ENCODE assay signal across 1 cellular context in the genomic region with DNA sequence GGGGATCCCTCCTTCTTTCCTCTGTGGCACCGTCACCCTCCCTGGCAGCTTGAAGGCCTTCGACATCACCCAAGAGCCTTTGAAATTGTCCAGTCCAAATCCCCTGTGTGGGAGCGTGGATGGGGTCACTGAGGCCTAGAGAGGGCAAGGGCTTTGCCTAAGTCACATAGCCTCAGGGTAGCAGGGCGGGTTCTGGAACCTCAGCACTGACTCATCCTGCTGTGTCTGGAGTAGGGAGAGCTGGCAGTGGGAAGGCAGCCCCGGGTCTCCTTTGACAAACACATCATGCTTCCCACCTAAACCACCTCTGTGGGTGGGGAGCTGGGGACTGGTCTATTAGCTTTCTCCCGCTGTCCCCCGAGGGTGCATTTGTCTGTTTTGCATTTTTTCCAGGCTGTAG.
TF ChIP-seq lines count a peak whose summit lies in the region.

No MANE protein-coding gene starts in this region.

TF ChIP-seq in GM23338, 12 proteins besides CTCF, POLR2A, EP300 and RAD21 (continued from another document):
- TF ChIP-seq, protein P1, sequence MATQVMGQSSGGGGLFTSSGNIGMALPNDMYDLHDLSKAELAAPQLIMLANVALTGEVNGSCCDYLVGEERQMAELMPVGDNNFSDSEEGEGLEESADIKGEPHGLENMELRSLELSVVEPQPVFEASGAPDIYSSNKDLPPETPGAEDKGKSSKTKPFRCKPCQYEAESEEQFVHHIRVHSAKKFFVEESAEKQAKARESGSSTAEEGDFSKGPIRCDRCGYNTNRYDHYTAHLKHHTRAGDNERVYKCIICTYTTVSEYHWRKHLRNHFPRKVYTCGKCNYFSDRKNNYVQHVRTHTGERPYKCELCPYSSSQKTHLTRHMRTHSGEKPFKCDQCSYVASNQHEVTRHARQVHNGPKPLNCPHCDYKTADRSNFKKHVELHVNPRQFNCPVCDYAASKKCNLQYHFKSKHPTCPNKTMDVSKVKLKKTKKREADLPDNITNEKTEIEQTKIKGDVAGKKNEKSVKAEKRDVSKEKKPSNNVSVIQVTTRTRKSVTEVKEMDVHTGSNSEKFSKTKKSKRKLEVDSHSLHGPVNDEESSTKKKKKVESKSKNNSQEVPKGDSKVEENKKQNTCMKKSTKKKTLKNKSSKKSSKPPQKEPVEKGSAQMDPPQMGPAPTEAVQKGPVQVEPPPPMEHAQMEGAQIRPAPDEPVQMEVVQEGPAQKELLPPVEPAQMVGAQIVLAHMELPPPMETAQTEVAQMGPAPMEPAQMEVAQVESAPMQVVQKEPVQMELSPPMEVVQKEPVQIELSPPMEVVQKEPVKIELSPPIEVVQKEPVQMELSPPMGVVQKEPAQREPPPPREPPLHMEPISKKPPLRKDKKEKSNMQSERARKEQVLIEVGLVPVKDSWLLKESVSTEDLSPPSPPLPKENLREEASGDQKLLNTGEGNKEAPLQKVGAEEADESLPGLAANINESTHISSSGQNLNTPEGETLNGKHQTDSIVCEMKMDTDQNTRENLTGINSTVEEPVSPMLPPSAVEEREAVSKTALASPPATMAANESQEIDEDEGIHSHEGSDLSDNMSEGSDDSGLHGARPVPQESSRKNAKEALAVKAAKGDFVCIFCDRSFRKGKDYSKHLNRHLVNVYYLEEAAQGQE (IDR thresholded peaks at IDR 0.05; ENCODE audit: unreplicated experiment): no peak
- TF ChIP-seq, protein P2, sequence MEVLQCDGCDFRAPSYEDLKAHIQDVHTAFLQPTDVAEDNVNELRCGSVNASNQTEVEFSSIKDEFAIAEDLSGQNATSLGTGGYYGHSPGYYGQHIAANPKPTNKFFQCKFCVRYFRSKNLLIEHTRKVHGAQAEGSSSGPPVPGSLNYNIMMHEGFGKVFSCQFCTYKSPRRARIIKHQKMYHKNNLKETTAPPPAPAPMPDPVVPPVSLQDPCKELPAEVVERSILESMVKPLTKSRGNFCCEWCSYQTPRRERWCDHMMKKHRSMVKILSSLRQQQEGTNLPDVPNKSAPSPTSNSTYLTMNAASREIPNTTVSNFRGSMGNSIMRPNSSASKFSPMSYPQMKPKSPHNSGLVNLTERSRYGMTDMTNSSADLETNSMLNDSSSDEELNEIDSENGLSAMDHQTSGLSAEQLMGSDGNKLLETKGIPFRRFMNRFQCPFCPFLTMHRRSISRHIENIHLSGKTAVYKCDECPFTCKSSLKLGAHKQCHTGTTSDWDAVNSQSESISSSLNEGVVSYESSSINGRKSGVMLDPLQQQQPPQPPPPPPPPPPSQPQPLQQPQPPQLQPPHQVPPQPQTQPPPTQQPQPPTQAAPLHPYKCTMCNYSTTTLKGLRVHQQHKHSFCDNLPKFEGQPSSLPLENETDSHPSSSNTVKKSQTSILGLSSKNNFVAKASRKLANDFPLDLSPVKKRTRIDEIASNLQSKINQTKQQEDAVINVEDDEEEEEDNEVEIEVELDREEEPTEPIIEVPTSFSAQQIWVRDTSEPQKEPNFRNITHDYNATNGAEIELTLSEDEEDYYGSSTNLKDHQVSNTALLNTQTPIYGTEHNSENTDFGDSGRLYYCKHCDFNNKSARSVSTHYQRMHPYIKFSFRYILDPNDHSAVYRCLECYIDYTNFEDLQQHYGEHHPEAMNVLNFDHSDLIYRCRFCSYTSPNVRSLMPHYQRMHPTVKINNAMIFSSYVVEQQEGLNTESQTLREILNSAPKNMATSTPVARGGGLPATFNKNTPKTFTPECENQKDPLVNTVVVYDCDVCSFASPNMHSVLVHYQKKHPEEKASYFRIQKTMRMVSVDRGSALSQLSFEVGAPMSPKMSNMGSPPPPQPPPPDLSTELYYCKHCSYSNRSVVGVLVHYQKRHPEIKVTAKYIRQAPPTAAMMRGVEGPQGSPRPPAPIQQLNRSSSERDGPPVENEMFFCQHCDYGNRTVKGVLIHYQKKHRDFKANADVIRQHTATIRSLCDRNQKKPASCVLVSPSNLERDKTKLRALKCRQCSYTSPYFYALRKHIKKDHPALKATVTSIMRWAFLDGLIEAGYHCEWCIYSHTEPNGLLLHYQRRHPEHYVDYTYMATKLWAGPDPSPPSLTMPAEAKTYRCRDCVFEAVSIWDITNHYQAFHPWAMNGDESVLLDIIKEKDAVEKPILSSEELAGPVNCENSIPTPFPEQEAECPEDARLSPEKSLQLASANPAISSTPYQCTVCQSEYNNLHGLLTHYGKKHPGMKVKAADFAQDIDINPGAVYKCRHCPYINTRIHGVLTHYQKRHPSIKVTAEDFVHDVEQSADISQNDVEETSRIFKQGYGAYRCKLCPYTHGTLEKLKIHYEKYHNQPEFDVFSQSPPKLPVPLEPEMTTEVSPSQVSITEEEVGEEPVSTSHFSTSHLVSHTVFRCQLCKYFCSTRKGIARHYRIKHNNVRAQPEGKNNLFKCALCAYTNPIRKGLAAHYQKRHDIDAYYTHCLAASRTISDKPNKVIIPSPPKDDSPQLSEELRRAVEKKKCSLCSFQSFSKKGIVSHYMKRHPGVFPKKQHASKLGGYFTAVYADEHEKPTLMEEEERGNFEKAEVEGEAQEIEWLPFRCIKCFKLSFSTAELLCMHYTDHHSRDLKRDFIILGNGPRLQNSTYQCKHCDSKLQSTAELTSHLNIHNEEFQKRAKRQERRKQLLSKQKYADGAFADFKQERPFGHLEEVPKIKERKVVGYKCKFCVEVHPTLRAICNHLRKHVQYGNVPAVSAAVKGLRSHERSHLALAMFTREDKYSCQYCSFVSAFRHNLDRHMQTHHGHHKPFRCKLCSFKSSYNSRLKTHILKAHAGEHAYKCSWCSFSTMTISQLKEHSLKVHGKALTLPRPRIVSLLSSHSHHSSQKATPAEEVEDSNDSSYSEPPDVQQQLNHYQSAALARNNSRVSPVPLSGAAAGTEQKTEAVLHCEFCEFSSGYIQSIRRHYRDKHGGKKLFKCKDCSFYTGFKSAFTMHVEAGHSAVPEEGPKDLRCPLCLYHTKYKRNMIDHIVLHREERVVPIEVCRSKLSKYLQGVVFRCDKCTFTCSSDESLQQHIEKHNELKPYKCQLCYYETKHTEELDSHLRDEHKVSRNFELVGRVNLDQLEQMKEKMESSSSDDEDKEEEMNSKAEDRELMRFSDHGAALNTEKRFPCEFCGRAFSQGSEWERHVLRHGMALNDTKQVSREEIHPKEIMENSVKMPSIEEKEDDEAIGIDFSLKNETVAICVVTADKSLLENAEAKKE (CRISPR knock-in tag; IDR thresholded peaks at IDR 0.05): no peak
